ENCODE assay signal across 27 cellular contexts in genomic region chr5:94192658-94193391, GRCh38.
DNase-seq lines count a peak whose midpoint lies in the region; ATAC-seq and TF ChIP-seq lines count a peak whose summit lies in the region.
"Had no signal": no experiment of that assay in that cellular context is flagged by ENCODE, and none has a peak within 500 bp of the region (broad histone marks: within the 10 kb centered on the region; RNA-seq: fewer than 3 reads in every experiment).

No MANE protein-coding gene starts in this region.

- intact Hi-C loops in CD8-positive, alpha-beta T cell (cut with DNase I, micrococcal nuclease): no loop called here
- intact Hi-C loops in activated T-helper 2 cell treated with anti-CD3 and anti-CD28 coated beads, Interferon-gamma antibody, Interleukin-2, Interleukin-4, amounts not matched to agents 10 μg/mL and 5 μg/mL and 100 μg/mL, durations not matched to agents 14 hours and 24 hours and 36 hours (cut with micrococcal nuclease): no loop called here

- peak; percentile 76 for ATAC-seq in HG02610 (IDR thresholded peaks at IDR 0.05; ENCODE audit: unreplicated experiment)
- ATAC-seq in omental fat pad (ENCODE audit: low FRiP score): no peak
- no peak for ATAC-seq in CD8-positive, alpha-beta T cell
- ATAC-seq in GM21619 (IDR thresholded peaks at IDR 0.05; ENCODE audit: unreplicated experiment): no peak
- ATAC-seq: gastroesophageal sphincter; HepG2; left cardiac atrium; natural killer cell treated with Interleukin-12 subunit alpha and Interleukin-12 subunit beta and Interleukin-15 and Interleukin-18, amount 100 ng/mL, for 72 hours had no signal

- no peaks in the 10 kb centered on the region for H3K4me1 Mint-ChIP-seq in CD8-positive, alpha-beta T cell (ENCODE audit: low read depth)
- H3K4me1 Mint-ChIP-seq in activated T-helper 2 cell treated with anti-CD3 and anti-CD28 coated beads, Interferon-gamma antibody, Interleukin-2, Interleukin-4, amounts not matched to agents 10 μg/mL and 5 μg/mL and 100 μg/mL, durations not matched to agents 14 hours and 24 hours and 36 hours (ENCODE audit: low read depth): no peaks in the 10 kb centered on the region
- H3K4me1 Mint-ChIP-seq: B cell, immature natural killer cell had no signal

- no peak overlapping the region for H3K4me3 Mint-ChIP-seq in CD8-positive, alpha-beta T cell
- H3K4me3 Mint-ChIP-seq in activated T-helper 2 cell treated with anti-CD3 and anti-CD28 coated beads, Interferon-gamma antibody, Interleukin-2, Interleukin-4, amounts not matched to agents 10 μg/mL and 5 μg/mL and 100 μg/mL, durations not matched to agents 14 hours and 24 hours and 36 hours (ENCODE audit: low read depth): no peak overlapping the region
- H3K4me3 Mint-ChIP-seq: activated naive CD8-positive, alpha-beta T cell; B cell; immature natural killer cell; natural killer cell treated with Interleukin-12 subunit alpha and Interleukin-12 subunit beta and Interleukin-15 and Interleukin-18, amount 100 ng/mL, for 72 hours had no signal

- no peaks in the 10 kb centered on the region for H3K27me3 ChIP-seq in CD8-positive, alpha-beta T cell (ENCODE audit: insufficient read depth, low read length)
- H3K27me3 ChIP-seq: gastroesophageal sphincter, hepatocyte, SJSA1 had no signal

- H3K9me3 ChIP-seq in CD8-positive, alpha-beta T cell (ENCODE audit: low read length): no peaks in the 10 kb centered on the region
- H3K9me3 ChIP-seq: gastroesophageal sphincter, HAP-1, SJSA1 had no signal

- H3K4me3 ChIP-seq in CD8-positive, alpha-beta T cell (ENCODE audit: low read depth, low read length): no peak overlapping the region
- H3K4me3 ChIP-seq: gastroesophageal sphincter, HAP-1, hepatocyte, SJSA1 had no signal

- H3K27ac Mint-ChIP-seq in CD8-positive, alpha-beta T cell: no peak overlapping the region
- no peak overlapping the region for H3K27ac Mint-ChIP-seq in activated T-helper 2 cell treated with anti-CD3 and anti-CD28 coated beads, Interferon-gamma antibody, Interleukin-2, Interleukin-4, amounts not matched to agents 10 μg/mL and 5 μg/mL and 100 μg/mL, durations not matched to agents 14 hours and 24 hours and 36 hours
- H3K27ac Mint-ChIP-seq: activated naive CD8-positive, alpha-beta T cell; B cell; immature natural killer cell; natural killer cell treated with Interleukin-12 subunit alpha and Interleukin-12 subunit beta and Interleukin-15 and Interleukin-18, amount 100 ng/mL, for 72 hours had no signal

- peak; percentile 8; the same call in 1 of the 2 replicates for TF ChIP-seq CTCF in C4-2B (conservative IDR thresholded peaks at IDR 0.05)
- TF ChIP-seq CTCF in GM10248 (IDR thresholded peaks at IDR 0.05; ENCODE audit: control extremely low read depth, extremely low read depth, low read depth, missing control alignments): no peak
- no peak for TF ChIP-seq CTCF in omental fat pad (IDR thresholded peaks at IDR 0.05)
- TF ChIP-seq CTCF in CD8-positive, alpha-beta T cell (IDR thresholded peaks at IDR 0.05): no peak

- H3K9me3 Mint-ChIP-seq in CD8-positive, alpha-beta T cell: peaks cover 9% of the 10 kb centered on the region
- H3K9me3 Mint-ChIP-seq in activated T-helper 2 cell treated with anti-CD3 and anti-CD28 coated beads, Interferon-gamma antibody, Interleukin-2, Interleukin-4, amounts not matched to agents 10 μg/mL and 5 μg/mL and 100 μg/mL, durations not matched to agents 14 hours and 24 hours and 36 hours: no peaks in the 10 kb centered on the region

- DNase-seq in GM10248 (ENCODE audit: extremely low spot score) (peak; percentile 6), SHP77 (lab: John Stamatoyannopoulos, UW) (peak; percentile 17 to 58), omental fat pad (ENCODE audit: low spot score) (no peak)
- DNase-seq in CD8-positive, alpha-beta T cell: no peak
- DNase-seq in activated T-helper 2 cell treated with anti-CD3 and anti-CD28 coated beads, Interferon-gamma antibody, Interleukin-2, Interleukin-4, amounts not matched to agents 10 μg/mL and 5 μg/mL and 100 μg/mL, durations not matched to agents 14 hours and 24 hours and 36 hours (ENCODE audit: low spot score): no peak
- DNase-seq: activated CD4-positive, alpha-beta T cell treated with anti-CD3 and anti-CD28 coated beads for 4 hours; activated effector memory CD4-positive, alpha-beta T cell treated with Interleukin-2 at 50 U/mL for 16 hours; DMS153; immature natural killer cell; left cardiac atrium; MM.1S; NCI-H2107; NCI-H524; stimulated activated CD4-positive, alpha-beta T cell treated with anti-CD3 and anti-CD28 coated beads, Interleukin-4, amount 100 ng/mL, for 24 hours; T1000 had no signal

- no peaks in the 10 kb centered on the region for H3K4me1 ChIP-seq in CD8-positive, alpha-beta T cell (ENCODE audit: insufficient read depth, low read length)
- H3K4me1 ChIP-seq: gastroesophageal sphincter, HAP-1, SJSA1 had no signal

- no peaks in the 10 kb centered on the region for H3K27me3 Mint-ChIP-seq in CD8-positive, alpha-beta T cell (ENCODE audit: low read depth)
- peaks cover 2% of the 10 kb centered on the region for H3K27me3 Mint-ChIP-seq in activated T-helper 2 cell treated with anti-CD3 and anti-CD28 coated beads, Interferon-gamma antibody, Interleukin-2, Interleukin-4, amounts not matched to agents 10 μg/mL and 5 μg/mL and 100 μg/mL, durations not matched to agents 14 hours and 24 hours and 36 hours (ENCODE audit: low read depth)

- no peak overlapping the region for H3K27ac ChIP-seq in C4-2B
- no peak overlapping the region for H3K27ac ChIP-seq in CD8-positive, alpha-beta T cell (ENCODE audit: low read depth, low read length)
- H3K27ac ChIP-seq: gastroesophageal sphincter, hepatocyte, SJSA1, VCaP had no signal

- no peaks in the 10 kb centered on the region for H3K36me3 ChIP-seq in CD8-positive, alpha-beta T cell (ENCODE audit: insufficient read depth, low read length)
- H3K36me3 ChIP-seq: gastroesophageal sphincter, HAP-1, SJSA1 had no signal

- H3K36me3 Mint-ChIP-seq in CD8-positive, alpha-beta T cell: no peaks in the 10 kb centered on the region
- H3K36me3 Mint-ChIP-seq in activated T-helper 2 cell treated with anti-CD3 and anti-CD28 coated beads, Interferon-gamma antibody, Interleukin-2, Interleukin-4, amounts not matched to agents 10 μg/mL and 5 μg/mL and 100 μg/mL, durations not matched to agents 14 hours and 24 hours and 36 hours (ENCODE audit: low read depth): no peaks in the 10 kb centered on the region
- H3K36me3 Mint-ChIP-seq: immature natural killer cell; natural killer cell treated with Interleukin-12 subunit alpha and Interleukin-12 subunit beta and Interleukin-15 and Interleukin-18, amount 100 ng/mL, for 72 hours had no signal

- CTCF ChIA-PET in GM10248 (lab: Yijun Ruan, JAX): interaction anchor here (1.1 to 4.7 kb wide), 5 partner anchors 11 to 43 kb away, joined by 3 to 23 read pairs (median 3); no protein-coding TSS in a partner anchor
- CTCF ChIA-PET in CD8-positive, alpha-beta T cell (lab: Charles Lee): no interaction called here

- POLR2A ChIA-PET in GM10248 (lab: Yijun Ruan, JAX): no interaction called here
- POLR2A ChIA-PET in CD8-positive, alpha-beta T cell (lab: Charles Lee): no interaction called here

Comparison
In these comparisons a context has a peak if more than half of its experiments do, and no peak if none do; other contexts are left out.
1. DNase-seq: peak in GM10248 (single experiment) and SHP77 (2 of 2); none in omental fat pad (single experiment), CD8-positive, alpha-beta T cell (0 of 7) and activated T-helper 2 cell treated with anti-CD3 and anti-CD28 coated beads, Interferon-gamma antibody, Interleukin-2, Interleukin-4, amounts not matched to agents 10 μg/mL and 5 μg/mL and 100 μg/mL, durations not matched to agents 14 hours and 24 hours and 36 hours (single experiment).